15 cellular contexts compared by ENCODE assay signal in the genomic region with DNA sequence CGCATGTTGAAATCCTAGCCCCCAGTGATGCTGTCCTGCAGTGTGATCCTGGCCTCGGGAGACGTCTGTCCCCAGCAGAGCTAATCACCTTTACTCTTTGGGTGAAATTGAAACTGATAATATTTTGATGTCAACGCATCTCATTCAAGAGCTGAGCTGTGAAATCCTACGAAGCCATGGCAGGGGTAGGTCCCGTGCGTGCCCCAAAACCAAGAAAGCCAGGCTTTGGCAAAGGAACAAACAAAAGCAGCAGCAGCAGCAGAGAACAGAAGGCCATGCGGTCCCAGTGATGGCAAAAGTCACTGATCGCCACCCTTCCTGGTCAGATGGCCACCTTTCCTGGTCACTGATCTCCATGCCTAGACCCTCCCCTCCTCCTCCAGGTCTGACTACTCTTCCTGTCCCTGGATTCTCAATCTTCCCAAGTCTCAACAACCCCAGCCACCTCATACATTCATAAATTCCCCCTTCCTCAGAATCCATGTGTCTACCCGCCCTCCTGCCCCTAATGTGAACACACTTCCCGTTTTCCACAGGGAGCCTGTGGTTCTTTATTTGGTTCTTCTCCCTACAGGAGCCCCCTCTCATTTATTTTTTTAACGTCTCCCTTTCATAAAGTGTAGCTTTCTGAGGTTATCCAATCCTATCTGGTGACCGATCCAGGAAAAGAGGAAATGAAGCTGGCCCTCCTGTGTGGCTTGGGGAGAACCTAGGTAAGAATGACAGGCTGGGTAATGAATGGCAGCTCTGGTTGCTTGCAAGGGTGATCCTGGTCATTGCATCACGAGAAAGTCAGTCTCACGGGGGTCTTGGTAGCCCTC.
"Had no signal": no experiment of that assay in that cellular context is flagged by ENCODE, and none has a peak within 500 bp of the region (broad histone marks: within the 10 kb centered on the region; RNA-seq: fewer than 3 reads in every experiment).

No MANE protein-coding gene starts in this region.

- H3K36me3 Mint-ChIP-seq: activated CD4-positive, alpha-beta memory T cell treated with anti-CD3 and anti-CD28 coated beads for 36 hours; mesothelial cell of epicardium; neural progenitor cell had no signal

- H3K4me1 ChIP-seq: colonic mucosa, tibial artery had no signal

- H3K4me3 Mint-ChIP-seq: activated CD4-positive, alpha-beta memory T cell treated with anti-CD3 and anti-CD28 coated beads for 36 hours; activated naive CD8-positive, alpha-beta T cell treated with anti-CD3 and anti-CD28 coated beads, Interleukin-2, amount 50 U/mL, for 24 hours; mesothelial cell of epicardium; neural progenitor cell; T-helper 2 cell treated with Interferon-gamma antibody and Interleukin-4, amounts not matched to agents 5 μg/mL and 100 μg/mL, for 36 hours had no signal

- H3K9me3 Mint-ChIP-seq: activated CD4-positive, alpha-beta memory T cell treated with anti-CD3 and anti-CD28 coated beads for 36 hours; activated naive CD8-positive, alpha-beta T cell treated with anti-CD3 and anti-CD28 coated beads, Interleukin-2, amount 50 U/mL, for 24 hours; mesothelial cell of epicardium; neural progenitor cell; T-helper 2 cell treated with Interferon-gamma antibody and Interleukin-4, amounts not matched to agents 5 μg/mL and 100 μg/mL, for 36 hours had no signal

- H3K27me3 Mint-ChIP-seq: activated CD4-positive, alpha-beta memory T cell treated with anti-CD3 and anti-CD28 coated beads for 36 hours; activated naive CD8-positive, alpha-beta T cell treated with anti-CD3 and anti-CD28 coated beads, Interleukin-2, amount 50 U/mL, for 24 hours had no signal

- H3K9me3 ChIP-seq: colonic mucosa, tibial artery, vagina had no signal

- DNase-seq: activated CD4-positive, alpha-beta memory T cell treated with anti-CD3 and anti-CD28 coated beads for 36 hours; activated naive CD8-positive, alpha-beta T cell treated with anti-CD3 and anti-CD28 coated beads, Interleukin-2, amount 50 U/mL, for 24 hours; activated T-cell treated with anti-CD3 and anti-CD28 coated beads, Interleukin-2, amount 50 U/mL, for 48 hours; caudate nucleus; colonic mucosa; heart right ventricle; islet precursor cell; left ventricle myocardium superior; posterior cingulate gyrus; tibial artery had no signal

- H3K27ac ChIP-seq: colonic mucosa, heart right ventricle, neural progenitor cell, skin epidermis, tibial artery, vagina had no signal

- H2AFZ ChIP-seq: neural progenitor cell had no signal

- H3K4me3 ChIP-seq: colonic mucosa, heart right ventricle, neural progenitor cell, skin epidermis, tibial artery, vagina had no signal

- H3K4me2 ChIP-seq: neural progenitor cell had no signal

- H3K27ac Mint-ChIP-seq: activated CD4-positive, alpha-beta memory T cell treated with anti-CD3 and anti-CD28 coated beads for 36 hours; activated naive CD8-positive, alpha-beta T cell treated with anti-CD3 and anti-CD28 coated beads, Interleukin-2, amount 50 U/mL, for 24 hours; mesothelial cell of epicardium; neural progenitor cell; T-helper 2 cell treated with Interferon-gamma antibody and Interleukin-4, amounts not matched to agents 5 μg/mL and 100 μg/mL, for 36 hours had no signal

- H3K9ac ChIP-seq: neural progenitor cell had no signal

- H3K36me3 ChIP-seq: colonic mucosa, heart right ventricle, neural progenitor cell, tibial artery, vagina had no signal

- H3K27me3 ChIP-seq: colonic mucosa, heart right ventricle, neural progenitor cell, tibial artery, vagina had no signal
